8 cellular contexts compared by ENCODE assay signal in genomic region chr7:42931834-42932651, GRCh38. TPM values are rescaled to one million over a fixed set of nuclear protein-coding genes. Genes with fewer than 3 reads are reported as not detected.
A peak's percentile ranks its signal among the peaks of the same experiment; 100 is the strongest.
DNase-seq lines count a peak whose midpoint lies in the region; ATAC-seq and TF ChIP-seq lines count a peak whose summit lies in the region.

Gene MRPL32, plus strand, starts transcription at chr7:42932376. Its CDS starts 11 bp downstream, at chr7:42932387.
Gene PSMA2, minus strand, starts transcription at chr7:42932174. Its CDS starts 16 bp downstream, at chr7:42932158.

- peak within 1 kb of the TSS; percentile 71 for H3K27ac ChIP-seq in caudate nucleus (ENCODE audit: low read depth, low read length)

- peak within 1 kb of the TSS; percentile 100 for H3K4me3 Mint-ChIP-seq in activated B cell treated with CpG ODN at 0.5 μM for 24 hours
- peak within 1 kb of the TSS; percentile 98 to 100 (median 99) for H3K4me3 Mint-ChIP-seq in immature natural killer cell

- intact Hi-C loops in activated B cell treated with CpG ODN at 0.5 μM for 24 hours (cut with micrococcal nuclease), result loop anchor here (1.0 to 5.0 kb wide), 7 partner anchors 10 to 1050 kb away; partner anchors contain the start of genes C7orf25, COA1, STK17A and UBE2D4

- DNase-seq in AG08395 (ENCODE audit: low spot score) (peak; percentile 100), NCI-H345 (lab: John Stamatoyannopoulos, UW) (peak; percentile 98), activated B cell treated with CpG ODN at 0.5 μM for 24 hours (peak; percentile 88), caudate nucleus (lab: John Stamatoyannopoulos, UW) (peak; percentile 70 to 98 (median 95)), immature natural killer cell (peak; percentile 95 to 96 (median 95)), smooth muscle cell of the brain vasculature (ENCODE audit: low read depth, low spot score) (peak; percentile 95)

- H3K36me3 Mint-ChIP-seq in activated B cell treated with CpG ODN at 0.5 μM for 24 hours (ENCODE audit: low read depth) (peaks cover 42% of the 10 kb centered on the region), immature natural killer cell (peaks cover under 1 to 14% (median 1%) of the 10 kb centered on the region in 3 donors)

- no peak for TF ChIP-seq CTCF in activated B cell treated with CpG ODN at 0.5 μM for 24 hours (IDR thresholded peaks at IDR 0.05)

- no peaks in the 10 kb centered on the region for H3K9me3 Mint-ChIP-seq in activated B cell treated with CpG ODN at 0.5 μM for 24 hours
- no peaks in the 10 kb centered on the region for H3K9me3 Mint-ChIP-seq in immature natural killer cell

- H3K4me1 Mint-ChIP-seq in activated B cell treated with CpG ODN at 0.5 μM for 24 hours, result peaks cover 57% of the 10 kb centered on the region
- peaks cover 59 to 73% of the 10 kb centered on the region in 2 donors for H3K4me1 Mint-ChIP-seq in immature natural killer cell

- H3K27me3 Mint-ChIP-seq in activated B cell treated with CpG ODN at 0.5 μM for 24 hours, result no peaks in the 10 kb centered on the region
- peaks cover 9 to 16% (median 10%) of the 10 kb centered on the region in 3 donors for H3K27me3 Mint-ChIP-seq in immature natural killer cell (ENCODE audit: low read depth in 3 of 3)

- CTCF ChIA-PET in activated B cell treated with CpG ODN at 0.5 μM for 24 hours (lab: Charles Lee), result interaction anchor here (1.0 to 2.8 kb wide), 5 partner anchors 9 to 907 kb away, joined by 3 to 23 read pairs (median 7); partner anchors contain the start of gene STK17A

- POLR2A ChIA-PET in activated B cell treated with CpG ODN at 0.5 μM for 24 hours (lab: Charles Lee), result interaction anchor here (0.7 to 2.3 kb wide), 23 partner anchors 8 to 1050 kb away, joined by 3 to 23 read pairs (median 4); partner anchors contain the start of genes BLVRA, C7orf25, MRPS24 and STK17A

- ATAC-seq in HG03196 (IDR thresholded peaks at IDR 0.05; ENCODE audit: unreplicated experiment) (peak; percentile 99), activated B cell treated with CpG ODN at 0.5 μM for 24 hours (ENCODE audit: low read depth) (peak; percentile 100)

- in situ Hi-C loops in GM18951 (cut with MboI; ENCODE audit: low sequenced_read_pairs, unreplicated experiment), result loop anchor here (10.0 to 25.0 kb wide), 4 partner anchors 333 to 905 kb away; partner anchors contain the start of gene COA1

- peak; percentile 91 for TF ChIP-seq POLR2A in GM18951 (IDR thresholded peaks at IDR 0.05; ENCODE audit: extremely low read depth, insufficient read depth, insufficient read length)

- peak within 1 kb of the TSS; percentile 97 for H3K27ac Mint-ChIP-seq in activated B cell treated with CpG ODN at 0.5 μM for 24 hours
- peak within 1 kb of the TSS; percentile 96 to 99 (median 97) for H3K27ac Mint-ChIP-seq in immature natural killer cell

RNA-seq across cellular contexts. Expression of gene MRPL32, which starts in this region (rescaled TPM):
- total RNA-seq in activated B cell treated with CpG ODN at 0.5 μM for 24 hours, result 38.8 and 39.5 TPM in 2 replicates
- 10 to 100 TPM; 23.3 to 37.7 (median 24.1) TPM for polyA plus RNA-seq in immature natural killer cell

RNA-seq across cellular contexts. Expression of gene PSMA2, which starts in this region (rescaled TPM):
- total RNA-seq in activated B cell treated with CpG ODN at 0.5 μM for 24 hours, result 88.1 and 109 TPM in 2 replicates
- polyA plus RNA-seq in immature natural killer cell, result 100 to 1,000 TPM; 234 to 348 (median 278) TPM

Comparison
In these comparisons a context has a peak if more than half of its experiments do, and no peak if none do; other contexts are left out.
1. Peak in every context shown above with its lines: DNase-seq, ATAC-seq and H3K27ac ChIP-seq.